33 cellular contexts compared by ENCODE assay signal in genomic region chr13:84630486-84630885, GRCh38.
"Had no signal": no experiment of that assay in that cellular context is flagged by ENCODE, and none has a peak within 500 bp of the region (broad histone marks: within the 10 kb centered on the region; RNA-seq: fewer than 3 reads in every experiment).

No MANE protein-coding gene starts in this region.

- H3K9me3 Mint-ChIP-seq: activated CD4-positive, alpha-beta memory T cell treated with anti-CD3 and anti-CD28 coated beads for 36 hours; activated CD4-positive, alpha-beta T cell treated with anti-CD3 and anti-CD28 coated beads, Interleukin-2, amount 10 ng/mL, durations not matched to agents 24 days and 14 days; endodermal cell had no signal

- H3K27ac Mint-ChIP-seq: activated CD4-positive, alpha-beta memory T cell treated with anti-CD3 and anti-CD28 coated beads for 36 hours; activated CD4-positive, alpha-beta T cell treated with anti-CD3 and anti-CD28 coated beads for 36 hours; activated CD4-positive, alpha-beta T cell treated with anti-CD3 and anti-CD28 coated beads, Interleukin-2, amount 10 ng/mL, durations not matched to agents 24 days and 14 days; activated CD8-positive, alpha-beta memory T cell treated with anti-CD3 and anti-CD28 coated beads, Interleukin-2, amount 10 ng/mL, durations not matched to agents 7 days and 5 days; activated CD8-positive, alpha-beta T cell treated with anti-CD3 and anti-CD28 coated beads, Interleukin-2, amount 10 ng/mL, durations not matched to agents 7 days and 5 days; activated naive CD4-positive, alpha-beta T cell treated with anti-CD3 and anti-CD28 coated beads for 36 hours; activated naive CD4-positive, alpha-beta T cell treated with anti-CD3 and anti-CD28 coated beads, Interleukin-2, amount 50 U/mL, for 72 hours; activated naive CD8-positive, alpha-beta T cell treated with anti-CD3 and anti-CD28 coated beads, Interleukin-2, amount 10 ng/mL, durations not matched to agents 7 days and 5 days; activated T-helper 1 cell treated with anti-CD3 and anti-CD28 coated beads, Interleukin-12 subunit alpha, Interleukin-12 subunit beta, Interleukin-2, Interleukin-4 antibody, amounts not matched to agents 30 ng/mL and 10 ng/mL and 1 ng/mL, durations not matched to agents 14 hours and 24 hours and 36 hours; activated T-helper 2 cell treated with anti-CD3 and anti-CD28 coated beads, Interferon-gamma antibody, Interleukin-2, Interleukin-4, amounts not matched to agents 10 μg/mL and 5 μg/mL and 100 μg/mL, durations not matched to agents 14 hours and 24 hours and 36 hours; dendritic cell treated with granulocyte-macrophage colony-stimulating factor and Interleukin-4, amounts not matched to agents 40 ng/mL and 50 ng/mL, for 4 days; endodermal cell; T-helper 17 cell; T-helper 2 cell treated with Interferon-gamma antibody and Interleukin-4, amounts not matched to agents 5 μg/mL and 100 μg/mL, for 36 hours had no signal

- H3K4me1 Mint-ChIP-seq: activated CD4-positive, alpha-beta T cell treated with anti-CD3 and anti-CD28 coated beads for 36 hours; activated CD4-positive, alpha-beta T cell treated with anti-CD3 and anti-CD28 coated beads, Interleukin-2, amount 10 ng/mL, durations not matched to agents 24 days and 14 days; activated CD8-positive, alpha-beta memory T cell treated with anti-CD3 and anti-CD28 coated beads, Interleukin-2, amount 10 ng/mL, durations not matched to agents 7 days and 5 days; activated naive CD8-positive, alpha-beta T cell treated with anti-CD3 and anti-CD28 coated beads, Interleukin-2, amount 10 ng/mL, durations not matched to agents 7 days and 5 days; T-helper 17 cell had no signal

- H3K36me3 ChIP-seq: ascending aorta, breast epithelium, cardiac muscle cell, heart left ventricle had no signal

- DNase-seq: activated CD4-positive, alpha-beta memory T cell treated with anti-CD3 and anti-CD28 coated beads for 36 hours; activated CD4-positive, alpha-beta T cell treated with anti-CD3 and anti-CD28 coated beads for 36 hours; activated CD4-positive, alpha-beta T cell treated with anti-CD3 and anti-CD28 coated beads, Interleukin-2, amount 10 ng/mL, durations not matched to agents 24 days and 14 days; activated CD4-positive, CD25-positive, alpha-beta regulatory T cell; activated CD4-positive, CD25-positive, alpha-beta regulatory T cell treated with anti-CD3 and anti-CD28 coated beads, Interleukin-2, amount 50 U/mL, for 72 hours; activated CD8-positive, alpha-beta memory T cell treated with anti-CD3 and anti-CD28 coated beads, Interleukin-2, amount 10 ng/mL, durations not matched to agents 7 days and 5 days; activated CD8-positive, alpha-beta memory T cell treated with anti-CD3 and anti-CD28 coated beads, Interleukin-2, amount 50 U/mL, for 4 hours; activated CD8-positive, alpha-beta T cell treated with anti-CD3 and anti-CD28 coated beads, Interleukin-2, amount 10 ng/mL, durations not matched to agents 7 days and 5 days; activated effector memory CD4-positive, alpha-beta T cell treated with anti-CD3 and anti-CD28 coated beads, Interleukin-2, amount 50 U/mL, for 16 hours; activated naive CD4-positive, alpha-beta T cell treated with anti-CD3 and anti-CD28 coated beads for 36 hours; activated naive CD8-positive, alpha-beta T cell treated with anti-CD3 and anti-CD28 coated beads, Interleukin-2, amount 10 ng/mL, durations not matched to agents 7 days and 5 days; activated T-cell treated with anti-CD3 and anti-CD28 coated beads, Interleukin-2, amount 50 U/mL, for 1 hour; activated T-cell treated with anti-CD3 and anti-CD28 coated beads, Interleukin-2, amount 50 U/mL, for 48 hours; body of pancreas; central memory CD4-positive, alpha-beta T cell; cerebellar nuclear complex; dorsolateral prefrontal cortex; effector memory CD4-positive, alpha-beta T cell; endodermal cell; foreskin fibroblast; glutamatergic neuron; heart left ventricle; T-helper 1 cell; T-helper 17 cell had no signal

- H3K27me3 Mint-ChIP-seq: activated CD4-positive, alpha-beta memory T cell treated with anti-CD3 and anti-CD28 coated beads for 36 hours; activated CD4-positive, alpha-beta T cell treated with anti-CD3 and anti-CD28 coated beads for 36 hours; activated CD4-positive, alpha-beta T cell treated with anti-CD3 and anti-CD28 coated beads, Interleukin-2, amount 10 ng/mL, durations not matched to agents 24 days and 14 days; activated CD8-positive, alpha-beta memory T cell treated with anti-CD3 and anti-CD28 coated beads, Interleukin-2, amount 10 ng/mL, durations not matched to agents 7 days and 5 days; activated naive CD8-positive, alpha-beta T cell treated with anti-CD3 and anti-CD28 coated beads, Interleukin-2, amount 10 ng/mL, durations not matched to agents 7 days and 5 days; dendritic cell treated with granulocyte-macrophage colony-stimulating factor and Interleukin-4, amounts not matched to agents 40 ng/mL and 50 ng/mL, for 4 days; T-helper 17 cell had no signal

- H3K9me3 ChIP-seq: ascending aorta, body of pancreas, breast epithelium, heart left ventricle had no signal

- H3K4me1 ChIP-seq: ascending aorta, body of pancreas, breast epithelium, heart left ventricle had no signal

- H3K36me3 Mint-ChIP-seq: activated CD4-positive, alpha-beta memory T cell treated with anti-CD3 and anti-CD28 coated beads for 36 hours; activated CD8-positive, alpha-beta memory T cell treated with anti-CD3 and anti-CD28 coated beads, Interleukin-2, amount 10 ng/mL, durations not matched to agents 7 days and 5 days; activated naive CD4-positive, alpha-beta T cell treated with anti-CD3 and anti-CD28 coated beads, Interleukin-2, amount 50 U/mL, for 72 hours; activated naive CD8-positive, alpha-beta T cell treated with anti-CD3 and anti-CD28 coated beads, Interleukin-2, amount 10 ng/mL, durations not matched to agents 7 days and 5 days had no signal

- H3K4me3 ChIP-seq: ascending aorta, body of pancreas, breast epithelium, cardiac muscle cell, coronary artery, dorsolateral prefrontal cortex, heart left ventricle had no signal

- H3K4me3 Mint-ChIP-seq: activated CD4-positive, alpha-beta memory T cell treated with anti-CD3 and anti-CD28 coated beads for 36 hours; activated CD4-positive, alpha-beta T cell treated with anti-CD3 and anti-CD28 coated beads for 36 hours; activated CD4-positive, alpha-beta T cell treated with anti-CD3 and anti-CD28 coated beads, Interleukin-2, amount 10 ng/mL, durations not matched to agents 24 days and 14 days; activated CD8-positive, alpha-beta memory T cell treated with anti-CD3 and anti-CD28 coated beads, Interleukin-2, amount 10 ng/mL, durations not matched to agents 7 days and 5 days; activated CD8-positive, alpha-beta T cell treated with anti-CD3 and anti-CD28 coated beads, Interleukin-2, amount 10 ng/mL, durations not matched to agents 7 days and 5 days; activated naive CD4-positive, alpha-beta T cell treated with anti-CD3 and anti-CD28 coated beads for 36 hours; activated naive CD8-positive, alpha-beta T cell treated with anti-CD3 and anti-CD28 coated beads, Interleukin-2, amount 10 ng/mL, durations not matched to agents 7 days and 5 days; activated T-helper 1 cell treated with anti-CD3 and anti-CD28 coated beads, Interleukin-12 subunit alpha, Interleukin-12 subunit beta, Interleukin-2, Interleukin-4 antibody, amounts not matched to agents 30 ng/mL and 10 ng/mL and 1 ng/mL, durations not matched to agents 14 hours and 24 hours and 36 hours; dendritic cell treated with granulocyte-macrophage colony-stimulating factor and Interleukin-4, amounts not matched to agents 40 ng/mL and 50 ng/mL, for 4 days; endodermal cell; T-helper 17 cell; T-helper 2 cell treated with Interferon-gamma antibody and Interleukin-4, amounts not matched to agents 5 μg/mL and 100 μg/mL, for 36 hours had no signal

- H3K27me3 ChIP-seq: ascending aorta, body of pancreas, breast epithelium, cardiac muscle cell, dorsolateral prefrontal cortex, heart left ventricle had no signal

- H3K27ac ChIP-seq: ascending aorta, body of pancreas, breast epithelium, cardiac muscle cell, coronary artery, dorsolateral prefrontal cortex, heart left ventricle had no signal
